In the genomic region with DNA sequence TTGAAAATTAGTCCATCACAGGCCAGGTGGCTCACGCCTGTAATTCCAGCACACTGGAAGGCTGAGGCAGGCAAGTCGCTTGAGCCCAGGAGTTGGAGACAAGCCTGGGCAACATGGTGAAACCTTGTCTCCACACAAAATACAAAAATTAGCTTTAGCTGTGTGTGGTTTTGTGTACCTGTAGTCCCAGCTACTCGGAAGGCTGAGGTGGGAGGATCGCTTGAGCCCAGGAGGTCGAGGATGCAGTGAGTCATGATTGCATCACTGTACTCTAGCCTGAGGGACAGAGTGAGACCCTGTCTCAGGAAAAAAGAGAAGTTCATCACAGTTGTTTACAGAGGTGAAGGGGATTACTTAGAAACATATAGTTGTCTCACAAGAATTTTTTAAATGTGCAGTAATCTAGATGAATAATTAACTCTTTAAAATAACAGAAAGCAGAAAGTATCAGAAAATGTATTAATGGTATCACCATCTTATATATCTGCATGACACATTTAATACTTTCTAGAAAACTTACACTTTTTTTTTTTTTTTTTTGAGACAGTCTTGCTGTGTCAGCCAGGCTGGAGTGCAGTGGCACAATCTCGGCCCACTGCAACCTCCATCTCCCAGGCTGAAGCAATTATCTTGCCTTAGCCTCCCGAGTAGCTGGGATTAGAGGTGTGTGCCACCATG, we compare ENCODE assay signal across 1 cellular context.
TF ChIP-seq lines count a peak whose summit lies in the region.

No MANE protein-coding gene starts in this region.

TF ChIP-seq in GM23338, 12 proteins besides CTCF, POLR2A, EP300 and RAD21 (continued from another document):
- TF ChIP-seq EZH2phosphoT487 (IDR thresholded peaks at IDR 0.05; ENCODE audit: unreplicated experiment) = no peak
- TF ChIP-seq ZNF114 (CRISPR knock-in tag; IDR thresholded peaks at IDR 0.05) = no peak
- no peak for TF ChIP-seq CREB1 (CRISPR knock-in tag; IDR thresholded peaks at IDR 0.05; ENCODE audit: low read depth)
- no peak for TF ChIP-seq EZH2 (IDR thresholded peaks at IDR 0.05; ENCODE audit: low read depth, unreplicated experiment)
- TF ChIP-seq, protein P1, sequence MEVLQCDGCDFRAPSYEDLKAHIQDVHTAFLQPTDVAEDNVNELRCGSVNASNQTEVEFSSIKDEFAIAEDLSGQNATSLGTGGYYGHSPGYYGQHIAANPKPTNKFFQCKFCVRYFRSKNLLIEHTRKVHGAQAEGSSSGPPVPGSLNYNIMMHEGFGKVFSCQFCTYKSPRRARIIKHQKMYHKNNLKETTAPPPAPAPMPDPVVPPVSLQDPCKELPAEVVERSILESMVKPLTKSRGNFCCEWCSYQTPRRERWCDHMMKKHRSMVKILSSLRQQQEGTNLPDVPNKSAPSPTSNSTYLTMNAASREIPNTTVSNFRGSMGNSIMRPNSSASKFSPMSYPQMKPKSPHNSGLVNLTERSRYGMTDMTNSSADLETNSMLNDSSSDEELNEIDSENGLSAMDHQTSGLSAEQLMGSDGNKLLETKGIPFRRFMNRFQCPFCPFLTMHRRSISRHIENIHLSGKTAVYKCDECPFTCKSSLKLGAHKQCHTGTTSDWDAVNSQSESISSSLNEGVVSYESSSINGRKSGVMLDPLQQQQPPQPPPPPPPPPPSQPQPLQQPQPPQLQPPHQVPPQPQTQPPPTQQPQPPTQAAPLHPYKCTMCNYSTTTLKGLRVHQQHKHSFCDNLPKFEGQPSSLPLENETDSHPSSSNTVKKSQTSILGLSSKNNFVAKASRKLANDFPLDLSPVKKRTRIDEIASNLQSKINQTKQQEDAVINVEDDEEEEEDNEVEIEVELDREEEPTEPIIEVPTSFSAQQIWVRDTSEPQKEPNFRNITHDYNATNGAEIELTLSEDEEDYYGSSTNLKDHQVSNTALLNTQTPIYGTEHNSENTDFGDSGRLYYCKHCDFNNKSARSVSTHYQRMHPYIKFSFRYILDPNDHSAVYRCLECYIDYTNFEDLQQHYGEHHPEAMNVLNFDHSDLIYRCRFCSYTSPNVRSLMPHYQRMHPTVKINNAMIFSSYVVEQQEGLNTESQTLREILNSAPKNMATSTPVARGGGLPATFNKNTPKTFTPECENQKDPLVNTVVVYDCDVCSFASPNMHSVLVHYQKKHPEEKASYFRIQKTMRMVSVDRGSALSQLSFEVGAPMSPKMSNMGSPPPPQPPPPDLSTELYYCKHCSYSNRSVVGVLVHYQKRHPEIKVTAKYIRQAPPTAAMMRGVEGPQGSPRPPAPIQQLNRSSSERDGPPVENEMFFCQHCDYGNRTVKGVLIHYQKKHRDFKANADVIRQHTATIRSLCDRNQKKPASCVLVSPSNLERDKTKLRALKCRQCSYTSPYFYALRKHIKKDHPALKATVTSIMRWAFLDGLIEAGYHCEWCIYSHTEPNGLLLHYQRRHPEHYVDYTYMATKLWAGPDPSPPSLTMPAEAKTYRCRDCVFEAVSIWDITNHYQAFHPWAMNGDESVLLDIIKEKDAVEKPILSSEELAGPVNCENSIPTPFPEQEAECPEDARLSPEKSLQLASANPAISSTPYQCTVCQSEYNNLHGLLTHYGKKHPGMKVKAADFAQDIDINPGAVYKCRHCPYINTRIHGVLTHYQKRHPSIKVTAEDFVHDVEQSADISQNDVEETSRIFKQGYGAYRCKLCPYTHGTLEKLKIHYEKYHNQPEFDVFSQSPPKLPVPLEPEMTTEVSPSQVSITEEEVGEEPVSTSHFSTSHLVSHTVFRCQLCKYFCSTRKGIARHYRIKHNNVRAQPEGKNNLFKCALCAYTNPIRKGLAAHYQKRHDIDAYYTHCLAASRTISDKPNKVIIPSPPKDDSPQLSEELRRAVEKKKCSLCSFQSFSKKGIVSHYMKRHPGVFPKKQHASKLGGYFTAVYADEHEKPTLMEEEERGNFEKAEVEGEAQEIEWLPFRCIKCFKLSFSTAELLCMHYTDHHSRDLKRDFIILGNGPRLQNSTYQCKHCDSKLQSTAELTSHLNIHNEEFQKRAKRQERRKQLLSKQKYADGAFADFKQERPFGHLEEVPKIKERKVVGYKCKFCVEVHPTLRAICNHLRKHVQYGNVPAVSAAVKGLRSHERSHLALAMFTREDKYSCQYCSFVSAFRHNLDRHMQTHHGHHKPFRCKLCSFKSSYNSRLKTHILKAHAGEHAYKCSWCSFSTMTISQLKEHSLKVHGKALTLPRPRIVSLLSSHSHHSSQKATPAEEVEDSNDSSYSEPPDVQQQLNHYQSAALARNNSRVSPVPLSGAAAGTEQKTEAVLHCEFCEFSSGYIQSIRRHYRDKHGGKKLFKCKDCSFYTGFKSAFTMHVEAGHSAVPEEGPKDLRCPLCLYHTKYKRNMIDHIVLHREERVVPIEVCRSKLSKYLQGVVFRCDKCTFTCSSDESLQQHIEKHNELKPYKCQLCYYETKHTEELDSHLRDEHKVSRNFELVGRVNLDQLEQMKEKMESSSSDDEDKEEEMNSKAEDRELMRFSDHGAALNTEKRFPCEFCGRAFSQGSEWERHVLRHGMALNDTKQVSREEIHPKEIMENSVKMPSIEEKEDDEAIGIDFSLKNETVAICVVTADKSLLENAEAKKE (CRISPR knock-in tag; IDR thresholded peaks at IDR 0.05) = no peak
- no peak for TF ChIP-seq STAT1 (IDR thresholded peaks at IDR 0.05; ENCODE audit: unreplicated experiment)
- no peak for TF ChIP-seq ZNF331 (CRISPR knock-in tag; IDR thresholded peaks at IDR 0.05; ENCODE audit: low read depth)
